34 cellular contexts compared by ENCODE assay signal in the genomic region with DNA sequence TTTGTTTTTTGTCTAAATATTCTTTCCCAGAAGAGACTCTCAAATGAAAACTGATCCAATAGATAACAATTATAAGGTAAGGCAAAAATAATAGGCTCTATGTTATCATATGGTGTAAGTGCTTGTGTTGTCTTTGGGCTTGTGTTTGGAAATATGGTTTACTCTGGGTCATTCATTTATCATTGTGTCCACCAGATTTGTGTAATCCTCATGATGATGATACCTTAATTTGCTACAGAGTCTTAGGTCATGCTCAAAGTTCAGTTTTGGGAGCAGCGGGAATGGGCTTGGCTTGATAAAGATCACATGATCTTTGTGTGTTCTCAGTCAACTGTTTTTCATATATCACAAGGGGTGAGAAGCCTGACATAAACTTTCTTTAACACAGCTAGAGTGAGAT. TPM values are rescaled to one million over a fixed set of nuclear protein-coding genes. Genes with fewer than 3 reads are reported as not detected.
"Had no signal": no experiment of that assay in that cellular context is flagged by ENCODE, and none has a peak within 500 bp of the region (broad histone marks: within the 10 kb centered on the region; RNA-seq: fewer than 3 reads in every experiment).

No MANE protein-coding gene starts in this region.

- ATAC-seq: activated naive CD4-positive, alpha-beta T cell treated with anti-CD3 and anti-CD28 coated beads, Interleukin-2, amount 50 U/mL, for 72 hours; activated T-cell treated with anti-CD3 and anti-CD28 coated beads, Interleukin-2, amount 50 U/mL, for 4 hours; gastroesophageal sphincter had no signal

- H3K27me3 ChIP-seq: ascending aorta, breast epithelium, cardiac muscle cell, colonic mucosa, esophagus squamous epithelium, gastroesophageal sphincter had no signal

- FAIRE-seq: endometrium, endothelial cell of umbilical vein had no signal

- H3K9me3 Mint-ChIP-seq: activated CD4-positive, alpha-beta memory T cell treated with anti-CD3 and anti-CD28 coated beads, Interleukin-2, amount 10 ng/mL, durations not matched to agents 7 days and 5 days; activated CD4-positive, alpha-beta T cell treated with anti-CD3 and anti-CD28 coated beads, Interleukin-2, amount 10 ng/mL, durations not matched to agents 7 days and 5 days; activated naive CD4-positive, alpha-beta T cell treated with anti-CD3 and anti-CD28 coated beads, Interleukin-2, amount 10 ng/mL, durations not matched to agents 7 days and 5 days; activated naive CD4-positive, alpha-beta T cell treated with anti-CD3 and anti-CD28 coated beads, Interleukin-2, amount 50 U/mL, for 72 hours; activated naive CD8-positive, alpha-beta T cell treated with anti-CD3 and anti-CD28 coated beads, Interleukin-2, amount 10 ng/mL, durations not matched to agents 7 days and 5 days; activated T-cell treated with anti-CD3 and anti-CD28 coated beads, Interleukin-2, amount 50 U/mL, for 4 hours; activated T-helper 1 cell treated with anti-CD3 and anti-CD28 coated beads, Interleukin-12 subunit alpha, Interleukin-12 subunit beta, Interleukin-2, Interleukin-4 antibody, amounts not matched to agents 30 ng/mL and 10 ng/mL and 1 ng/mL, durations not matched to agents 14 hours and 24 hours and 36 hours; activated T-helper 2 cell treated with anti-CD3 and anti-CD28 coated beads, Interferon-gamma antibody, Interleukin-2, Interleukin-4, amounts not matched to agents 10 μg/mL and 5 μg/mL and 100 μg/mL, durations not matched to agents 14 hours and 24 hours and 36 hours; brain had no signal

- DNase-seq: activated CD4-positive, alpha-beta memory T cell treated with anti-CD3 and anti-CD28 coated beads, Interleukin-2, amount 10 ng/mL, durations not matched to agents 7 days and 5 days; activated CD4-positive, alpha-beta T cell treated with anti-CD3 and anti-CD28 coated beads for 1 hour; activated CD4-positive, alpha-beta T cell treated with anti-CD3 and anti-CD28 coated beads for 4 hours; activated CD4-positive, alpha-beta T cell treated with anti-CD3 and anti-CD28 coated beads, Interleukin-2, amount 10 ng/mL, durations not matched to agents 7 days and 5 days; activated CD4-positive, alpha-beta T cell treated with anti-CD3 and anti-CD28 coated beads, Interleukin-2, amount 50 U/mL, for 4 hours; activated CD8-positive, alpha-beta memory T cell treated with anti-CD3 and anti-CD28 coated beads, Interleukin-2, amount 50 U/mL, for 48 hours; activated gamma-delta T cell; activated naive CD4-positive, alpha-beta T cell; activated naive CD4-positive, alpha-beta T cell treated with anti-CD3 and anti-CD28 coated beads, Interleukin-2, amount 10 ng/mL, durations not matched to agents 7 days and 5 days; activated naive CD8-positive, alpha-beta T cell treated with anti-CD3 and anti-CD28 coated beads, Interleukin-2, amount 10 ng/mL, durations not matched to agents 7 days and 5 days; activated T-cell treated with anti-CD3 and anti-CD28 coated beads for 4 hours; activated T-cell treated with anti-CD3 and anti-CD28 coated beads, Interleukin-2, amount 50 U/mL, for 4 hours; central memory CD4-positive, alpha-beta T cell; cerebellar nuclear complex; colonic mucosa; effector CD8-positive, alpha-beta T cell; esophagus squamous epithelium; foreskin melanocyte; T-helper 2 cell had no signal

- H3K36me3 ChIP-seq: ascending aorta, breast epithelium, cardiac muscle cell, colonic mucosa, esophagus squamous epithelium, gastroesophageal sphincter had no signal

- H3K27ac Mint-ChIP-seq: activated CD4-positive, alpha-beta memory T cell treated with anti-CD3 and anti-CD28 coated beads, Interleukin-2, amount 10 ng/mL, durations not matched to agents 7 days and 5 days; activated CD4-positive, alpha-beta T cell treated with anti-CD3 and anti-CD28 coated beads, Interleukin-2, amount 10 ng/mL, durations not matched to agents 7 days and 5 days; activated naive CD4-positive, alpha-beta T cell treated with anti-CD3 and anti-CD28 coated beads, Interleukin-2, amount 10 ng/mL, durations not matched to agents 7 days and 5 days; activated naive CD4-positive, alpha-beta T cell treated with anti-CD3 and anti-CD28 coated beads, Interleukin-2, amount 50 U/mL, for 72 hours; activated naive CD8-positive, alpha-beta T cell treated with anti-CD3 and anti-CD28 coated beads, Interleukin-2, amount 10 ng/mL, durations not matched to agents 7 days and 5 days; activated T-helper 1 cell treated with anti-CD3 and anti-CD28 coated beads, Interleukin-12 subunit alpha, Interleukin-12 subunit beta, Interleukin-2, Interleukin-4 antibody, amounts not matched to agents 30 ng/mL and 10 ng/mL and 1 ng/mL, durations not matched to agents 14 hours and 24 hours and 36 hours; activated T-helper 2 cell treated with anti-CD3 and anti-CD28 coated beads, Interferon-gamma antibody, Interleukin-2, Interleukin-4, amounts not matched to agents 10 μg/mL and 5 μg/mL and 100 μg/mL, durations not matched to agents 14 hours and 24 hours and 36 hours; brain had no signal

- H3K4me1 ChIP-seq: ascending aorta, breast epithelium, colonic mucosa, esophagus squamous epithelium, gastroesophageal sphincter had no signal

- H3K36me3 Mint-ChIP-seq: activated naive CD4-positive, alpha-beta T cell treated with anti-CD3 and anti-CD28 coated beads, Interleukin-2, amount 10 ng/mL, durations not matched to agents 7 days and 5 days; activated naive CD4-positive, alpha-beta T cell treated with anti-CD3 and anti-CD28 coated beads, Interleukin-2, amount 50 U/mL, for 72 hours; activated naive CD8-positive, alpha-beta T cell treated with anti-CD3 and anti-CD28 coated beads, Interleukin-2, amount 10 ng/mL, durations not matched to agents 7 days and 5 days; brain had no signal

- H3K4me1 Mint-ChIP-seq: activated CD4-positive, alpha-beta memory T cell treated with anti-CD3 and anti-CD28 coated beads, Interleukin-2, amount 10 ng/mL, durations not matched to agents 7 days and 5 days; activated CD4-positive, alpha-beta T cell treated with anti-CD3 and anti-CD28 coated beads, Interleukin-2, amount 10 ng/mL, durations not matched to agents 7 days and 5 days; activated naive CD4-positive, alpha-beta T cell treated with anti-CD3 and anti-CD28 coated beads, Interleukin-2, amount 10 ng/mL, durations not matched to agents 7 days and 5 days; activated naive CD8-positive, alpha-beta T cell treated with anti-CD3 and anti-CD28 coated beads, Interleukin-2, amount 10 ng/mL, durations not matched to agents 7 days and 5 days had no signal

- H3K4me3 ChIP-seq: ascending aorta, breast epithelium, cardiac muscle cell, colonic mucosa, esophagus squamous epithelium, gastroesophageal sphincter had no signal

- H3K27me3 Mint-ChIP-seq: activated CD4-positive, alpha-beta memory T cell treated with anti-CD3 and anti-CD28 coated beads, Interleukin-2, amount 10 ng/mL, durations not matched to agents 7 days and 5 days; activated CD4-positive, alpha-beta T cell treated with anti-CD3 and anti-CD28 coated beads, Interleukin-2, amount 10 ng/mL, durations not matched to agents 7 days and 5 days; activated naive CD4-positive, alpha-beta T cell treated with anti-CD3 and anti-CD28 coated beads, Interleukin-2, amount 10 ng/mL, durations not matched to agents 7 days and 5 days; activated naive CD8-positive, alpha-beta T cell treated with anti-CD3 and anti-CD28 coated beads, Interleukin-2, amount 10 ng/mL, durations not matched to agents 7 days and 5 days; brain had no signal

- H3K27ac ChIP-seq: ascending aorta, breast epithelium, cardiac muscle cell, colonic mucosa, epithelial cell of prostate, esophagus squamous epithelium, gastroesophageal sphincter had no signal

- H3K9me3 ChIP-seq: ascending aorta, breast epithelium, colonic mucosa, esophagus squamous epithelium, gastroesophageal sphincter had no signal

- H3K4me3 Mint-ChIP-seq: activated CD4-positive, alpha-beta memory T cell treated with anti-CD3 and anti-CD28 coated beads, Interleukin-2, amount 10 ng/mL, durations not matched to agents 7 days and 5 days; activated CD4-positive, alpha-beta T cell treated with anti-CD3 and anti-CD28 coated beads, Interleukin-2, amount 10 ng/mL, durations not matched to agents 7 days and 5 days; activated naive CD4-positive, alpha-beta T cell treated with anti-CD3 and anti-CD28 coated beads, Interleukin-2, amount 10 ng/mL, durations not matched to agents 7 days and 5 days; activated naive CD8-positive, alpha-beta T cell treated with anti-CD3 and anti-CD28 coated beads, Interleukin-2, amount 10 ng/mL, durations not matched to agents 7 days and 5 days; activated T-cell treated with anti-CD3 and anti-CD28 coated beads, Interleukin-2, amount 50 U/mL, for 4 hours; activated T-helper 1 cell treated with anti-CD3 and anti-CD28 coated beads, Interleukin-12 subunit alpha, Interleukin-12 subunit beta, Interleukin-2, Interleukin-4 antibody, amounts not matched to agents 30 ng/mL and 10 ng/mL and 1 ng/mL, durations not matched to agents 14 hours and 24 hours and 36 hours; brain had no signal

RNA-seq across cellular contexts. Expression of gene PLPPR1, which starts 34.2 kb away (rescaled TPM):
- total RNA-seq: activated CD4-positive, alpha-beta memory T cell treated with anti-CD3 and anti-CD28 coated beads, Interleukin-2, amount 10 ng/mL, durations not matched to agents 7 days and 5 days; activated CD4-positive, alpha-beta T cell treated with anti-CD3 and anti-CD28 coated beads, Interleukin-2, amount 10 ng/mL, durations not matched to agents 7 days and 5 days; activated naive CD4-positive, alpha-beta T cell treated with anti-CD3 and anti-CD28 coated beads, Interleukin-2, amount 50 U/mL, for 72 hours; activated naive CD8-positive, alpha-beta T cell treated with anti-CD3 and anti-CD28 coated beads, Interleukin-2, amount 10 ng/mL, durations not matched to agents 7 days and 5 days; activated T-cell treated with anti-CD3 and anti-CD28 coated beads, Interleukin-2, amount 50 U/mL, for 4 hours; activated T-helper 1 cell treated with anti-CD3 and anti-CD28 coated beads, Interleukin-12 subunit alpha, Interleukin-12 subunit beta, Interleukin-2, Interleukin-4 antibody, amounts not matched to agents 30 ng/mL and 10 ng/mL and 1 ng/mL, durations not matched to agents 14 hours and 24 hours and 36 hours; activated T-helper 2 cell treated with anti-CD3 and anti-CD28 coated beads, Interferon-gamma antibody, Interleukin-2, Interleukin-4, amounts not matched to agents 10 μg/mL and 5 μg/mL and 100 μg/mL, durations not matched to agents 14 hours and 24 hours and 36 hours; ascending aorta; dermis microvascular lymphatic vessel endothelial cell; fibroblast of lung; fibroblast of villous mesenchyme; T-helper 1 cell treated with Interleukin-12 subunit alpha and Interleukin-12 subunit beta and Interleukin-4 antibody, amounts not matched to agents 30 ng/mL and 1 ng/mL, for 36 hours had no signal
- polyA plus RNA-seq: fibroblast of lung had no signal
